8 cellular contexts compared by ENCODE assay signal in genomic region chr13:89925107-89925506, GRCh38.
A peak's percentile ranks its signal among the peaks of the same experiment; 100 is the strongest.
DNase-seq lines count a peak whose midpoint lies in the region; ATAC-seq and TF ChIP-seq lines count a peak whose summit lies in the region.

No MANE protein-coding gene starts in this region.

- H3K4me1 ChIP-seq in gastroesophageal sphincter = no peaks in the 10 kb centered on the region

- no peak for TF ChIP-seq POLR2A in gastroesophageal sphincter (IDR thresholded peaks at IDR 0.05)

- H3K36me3 ChIP-seq in brain microvascular endothelial cell (replicated peaks) (no peaks in the 10 kb centered on the region), gastroesophageal sphincter (no peaks in the 10 kb centered on the region)

- H3K27ac ChIP-seq in brain microvascular endothelial cell (no peak overlapping the region), gastroesophageal sphincter (no peak overlapping the region)

- TF ChIP-seq EP300 in gastroesophageal sphincter (IDR thresholded peaks at IDR 0.05) = no peak

- no peak for ATAC-seq in gastroesophageal sphincter
- ATAC-seq in GM18858 (IDR thresholded peaks at IDR 0.05; ENCODE audit: unreplicated experiment) = no peak
- no peak for ATAC-seq in HG03460 (IDR thresholded peaks at IDR 0.05; ENCODE audit: unreplicated experiment)

- no peaks in the 10 kb centered on the region for H3K27me3 ChIP-seq in brain microvascular endothelial cell (replicated peaks)
- H3K27me3 ChIP-seq in gastroesophageal sphincter = no peaks in the 10 kb centered on the region

- H3K4me3 ChIP-seq in GM12865 (ENCODE audit: low read depth, low read length) (no peak overlapping the region), brain microvascular endothelial cell (ENCODE audit: low read depth, low read length) (no peak overlapping the region), gastroesophageal sphincter (no peak overlapping the region)

- DNase-seq in GM12865 (ENCODE audit: low read depth) = peak; percentile 3
- DNase-seq in NCI-H1092 (lab: John Stamatoyannopoulos, UW) = peak; percentile 50
- no peak for DNase-seq in brain microvascular endothelial cell
- peak; percentile 9 for DNase-seq in midbrain (lab: John Stamatoyannopoulos, UW)
- DNase-seq in effector CD4-positive, alpha-beta T cell = no peak

- no peaks in the 10 kb centered on the region for H3K9me3 ChIP-seq in gastroesophageal sphincter

- 24 to 48% methylated on average over 2 of the region's 2 CpGs for WGBS in gastroesophageal sphincter (ENCODE audit: low coverage in 1 of 2), 2 donors

- in situ Hi-C loops in brain microvascular endothelial cell (cut with HindIII; ENCODE audit: low pct_ligation_motif_present, low sequenced_read_pairs) = no loop called here

- peak; percentile 30 for TF ChIP-seq CTCF in GM12865 (IDR thresholded peaks at IDR 0.05; ENCODE audit: insufficient read depth, low read depth, low read length, missing control alignments)
- TF ChIP-seq CTCF in brain microvascular endothelial cell (IDR thresholded peaks at IDR 0.05; ENCODE audit: low read depth, low read length, missing control alignments) = peak; percentile 70
- no peak for TF ChIP-seq CTCF in gastroesophageal sphincter (IDR thresholded peaks at IDR 0.05)

Comparison
In these comparisons a context has a peak if more than half of its experiments do, and no peak if none do; other contexts are left out.
1. DNase-seq: peak in GM12865 (single experiment), NCI-H1092 (single experiment) and midbrain (single experiment); none in brain microvascular endothelial cell (single experiment) and effector CD4-positive, alpha-beta T cell (single experiment).
2. CTCF ChIP-seq: peak in GM12865 (single experiment) and brain microvascular endothelial cell (single experiment); none in gastroesophageal sphincter (0 of 4).